Comparison of ENCODE assay signal across 8 cellular contexts in the genomic region with DNA sequence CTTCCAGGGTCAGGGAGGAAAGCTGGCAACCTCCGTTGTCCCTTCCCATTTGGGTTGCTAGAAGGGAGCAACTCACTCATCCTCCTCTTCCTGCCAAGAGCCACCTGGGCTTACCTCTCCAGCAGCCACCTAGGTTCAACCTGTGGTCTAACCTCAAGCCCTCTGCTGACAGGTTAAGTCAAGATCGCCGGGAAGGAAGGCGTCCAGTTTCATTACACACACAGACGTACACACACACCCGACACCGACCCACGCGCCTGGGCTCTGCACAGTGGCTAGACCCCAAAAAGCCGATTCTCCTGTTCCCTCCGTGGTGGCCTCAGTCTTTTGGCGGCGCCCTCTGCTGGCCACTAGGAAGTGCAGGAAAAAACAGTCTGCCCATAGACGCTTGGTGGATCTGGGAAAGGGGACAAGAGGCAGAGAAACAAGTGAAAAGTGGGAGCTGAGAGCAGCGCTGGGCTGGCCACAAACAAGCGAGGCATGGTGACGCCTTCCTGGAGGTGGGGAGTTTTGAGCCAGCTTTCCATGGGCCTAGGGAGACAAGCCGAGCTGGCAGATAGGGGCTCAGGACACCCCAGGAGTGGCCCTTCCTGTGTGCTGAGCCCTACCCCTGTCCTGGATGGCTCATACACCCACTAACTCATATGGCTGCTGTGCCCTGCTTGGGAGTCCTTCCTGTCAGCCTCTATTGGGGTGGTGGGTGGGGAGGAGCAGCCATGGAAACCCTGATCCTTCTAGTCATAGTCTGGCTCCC. TPM values are rescaled to one million over a fixed set of nuclear protein-coding genes. Genes with fewer than 3 reads are reported as not detected.
A peak's percentile ranks its signal among the peaks of the same experiment; 100 is the strongest.
DNase-seq lines count a peak whose midpoint lies in the region; ATAC-seq, FAIRE-seq and TF ChIP-seq lines count a peak whose summit lies in the region.

No MANE protein-coding gene starts in this region.

- peaks cover 7% of the 10 kb centered on the region for H3K4me1 Mint-ChIP-seq in Caco-2 (ENCODE audit: low read depth, unreplicated experiment)

- H3K27ac ChIP-seq in body of pancreas = peak overlapping the region in 1 of 4 donors; percentile 36
- H3K27ac ChIP-seq in keratinocyte (ENCODE audit: control insufficient read depth, insufficient read depth, low read length) = no peak overlapping the region

- DNase-seq in Caco-2 = peak; percentile 64 to 65
- DNase-seq in body of pancreas = peak; percentile 72 to 76 (median 74)
- no peak for DNase-seq in keratinocyte (ENCODE audit: low read depth, low spot score)
- peak; percentile 65 to 68 for DNase-seq in stimulated activated CD4-positive, alpha-beta T cell treated with anti-CD3 and anti-CD28 coated beads, Interleukin-2, amount 100 ng/mL, for 48 hours
- DNase-seq in midbrain (lab: John Stamatoyannopoulos, UW) = no peak

- no peak for TF ChIP-seq POLR2A in body of pancreas (IDR thresholded peaks at IDR 0.05)

- no peaks in the 10 kb centered on the region; the same call in 1 of the 2 replicates for H3K36me3 ChIP-seq in Caco-2 (ENCODE audit: control insufficient read depth, insufficient read depth, low read length)
- H3K36me3 ChIP-seq in body of pancreas (replicated peaks in 1 of 2; ENCODE audit: insufficient read depth in 1 of 2, low read depth in 2 of 2) = no peaks in the 10 kb centered on the region
- no peaks in the 10 kb centered on the region for H3K36me3 ChIP-seq in keratinocyte (ENCODE audit: control insufficient read depth in 2 of 2, extremely low read depth in 1 of 2, insufficient read depth in 2 of 2, low read length in 2 of 2)

- H3K9me3 Mint-ChIP-seq in Caco-2 (ENCODE audit: unreplicated experiment) = no peaks in the 10 kb centered on the region

- no peaks in the 10 kb centered on the region for H3K27me3 ChIP-seq in Caco-2 (replicated peaks; ENCODE audit: control insufficient read depth, insufficient read depth, low read length)
- H3K27me3 ChIP-seq in body of pancreas = no peaks in the 10 kb centered on the region
- H3K27me3 ChIP-seq in keratinocyte (ENCODE audit: control insufficient read depth, extremely low read depth, insufficient read depth, low read length) = no peaks in the 10 kb centered on the region

- ATAC-seq in HG02763 (IDR thresholded peaks at IDR 0.05; ENCODE audit: unreplicated experiment) (peak; percentile 35), SK-N-SH treated with all-trans-retinoic acid at 6 μM for 48 hours (peak; percentile 82), body of pancreas (peak; percentile 55), GM18867 (IDR thresholded peaks at IDR 0.05; ENCODE audit: unreplicated experiment) (no peak)

- H3K4me3 Mint-ChIP-seq in Caco-2 (ENCODE audit: unreplicated experiment) = peak overlapping the region; percentile 86

- intact Hi-C loops in Caco-2 (cut with micrococcal nuclease; ENCODE audit: unreplicated experiment) = loop anchor here (1.0 to 5.0 kb wide), 5 partner anchors 147 to 350 kb away; no protein-coding TSS in a partner anchor
- intact Hi-C loops in body of pancreas (cut with DNase I) = loop anchor here (10.0 kb wide), 1 partner anchor 120 kb away; no protein-coding TSS in a partner anchor

- no peaks in the 10 kb centered on the region for H4K20me1 ChIP-seq in keratinocyte (ENCODE audit: control insufficient read depth, extremely low read depth, insufficient read depth, low read length)

- H3K36me3 Mint-ChIP-seq in Caco-2 (ENCODE audit: insufficient read depth, unreplicated experiment) = peaks cover 5% of the 10 kb centered on the region

- POLR2A ChIA-PET in Caco-2 (lab: Charles Lee) = no interaction called here

- dilution Hi-C loops in keratinocyte (cut with MboI; ENCODE audit: extremely low pct_ligation_motif_present, low sequenced_read_pairs) = no loop called here

- H3K4me2 ChIP-seq in keratinocyte (ENCODE audit: control insufficient read depth, extremely low read depth, insufficient read depth, low read depth, low read length) = peak overlapping the region; percentile 79

- H3K4me3 ChIP-seq in Caco-2 (ENCODE audit: low read depth, low read length) (no peak overlapping the region), body of pancreas (no peak overlapping the region), keratinocyte (ENCODE audit: control insufficient read depth in 2 of 3, extremely low read depth in 1 of 3, insufficient read depth in 2 of 3, low read depth in 1 of 3, low read length in 3 of 3) (no peak overlapping the region)

- peak overlapping the region; percentile 50 for H2AFZ ChIP-seq in keratinocyte (ENCODE audit: control insufficient read depth, low read length)

- H3K27me3 Mint-ChIP-seq in Caco-2 (ENCODE audit: insufficient read depth, unreplicated experiment) = peaks cover 4% of the 10 kb centered on the region

- CTCF ChIA-PET in Caco-2 (lab: Charles Lee) = interaction anchor here (0.8 to 1.6 kb wide), 7 partner anchors 10 to 337 kb away, joined by 3 to 8 read pairs (median 3); no protein-coding TSS in a partner anchor

- FAIRE-seq in keratinocyte (lab: Jason Lieb, UNC) = no peak

- peak overlapping the region; percentile 12 for H3K27ac Mint-ChIP-seq in Caco-2 (ENCODE audit: unreplicated experiment)

- peaks cover 9% of the 10 kb centered on the region for H3K4me1 ChIP-seq in Caco-2
- peaks cover 34% of the 10 kb centered on the region for H3K4me1 ChIP-seq in body of pancreas
- H3K4me1 ChIP-seq in keratinocyte (ENCODE audit: control insufficient read depth, extremely low read depth, insufficient read depth, low read length) = peaks cover 37% of the 10 kb centered on the region

- WGBS in body of pancreas, 2 donors = 8 to 10% methylated on average over 15 to 18 of the region's 18 CpGs

- H3K9me3 ChIP-seq in Caco-2 = no peaks in the 10 kb centered on the region
- H3K9me3 ChIP-seq in body of pancreas = no peaks in the 10 kb centered on the region
- H3K9me3 ChIP-seq in keratinocyte (ENCODE audit: control insufficient read depth, low read depth, low read length) = no peaks in the 10 kb centered on the region

- no peaks in the 10 kb centered on the region for H3K79me2 ChIP-seq in keratinocyte (ENCODE audit: control insufficient read depth, insufficient read depth, low read length)

- no TSS peak for BruUV-seq in Caco-2 (replicated peaks; lab: Mats Ljungman, UMichigan)

- TF ChIP-seq CTCF in Caco-2 (IDR thresholded peaks at IDR 0.05; ENCODE audit: insufficient read depth in 1 of 2, low read depth in 1 of 2, low read length in 1 of 2, severe bottlenecking in 1 of 2, unreplicated experiment in 1 of 2) (peak; percentile 88 to 91), body of pancreas (IDR thresholded peaks at IDR 0.05) (peak; percentile 80 to 93 (median 87)), keratinocyte (optimal IDR thresholded peaks at IDR 0.05 in 1 of 3, IDR thresholded peaks at IDR 0.05 in 1 of 3, conservative IDR thresholded peaks at IDR 0.05 in 1 of 3; ENCODE audit: extremely low read depth in 1 of 3, insufficient read depth in 2 of 3, low read length in 3 of 3) (peak in 2 of 3 experiments; percentile 91 to 94)

- no peak overlapping the region for H3K9ac ChIP-seq in keratinocyte (ENCODE audit: control insufficient read depth, extremely low read depth, insufficient read depth, low read length)

- H3K9me1 ChIP-seq in keratinocyte (ENCODE audit: control insufficient read depth, extremely low read depth, insufficient read depth, low read length) = peaks cover 3% of the 10 kb centered on the region

TF ChIP-seq in SK-N-SH treated with all-trans-retinoic acid at 6 μM for 48 hours, 23 proteins besides CTCF, POLR2A, EP300 and RAD21:
- no peak for TF ChIP-seq TCF4 (CRISPR knock-in tag; IDR thresholded peaks at IDR 0.05; ENCODE audit: borderline replicate concordance)
- TF ChIP-seq ZNF565 (CRISPR knock-in tag; conservative IDR thresholded peaks at IDR 0.05; ENCODE audit: low read depth) = no peak
- no peak for TF ChIP-seq ZNF70 (CRISPR knock-in tag; IDR thresholded peaks at IDR 0.05)
- TF ChIP-seq PPARA (CRISPR knock-in tag; IDR thresholded peaks at IDR 0.05; ENCODE audit: borderline replicate concordance) = no peak
- no peak for TF ChIP-seq ISL1 (CRISPR knock-in tag; IDR thresholded peaks at IDR 0.05)
- TF ChIP-seq ZC3H10 (CRISPR knock-in tag; IDR thresholded peaks at IDR 0.05) = no peak

RNA-seq across cellular contexts. Expression of gene MRPL14, which starts 52.7 kb away (rescaled TPM):
- total RNA-seq in Caco-2 (2022) (87.6 and 92.2 TPM in 2 replicates), body of pancreas (10 to 100 TPM; 14.8 to 20.8 TPM)
- polyA plus RNA-seq in keratinocyte = 103 to 136 TPM (median 133 TPM) in 3 replicates
- 45.9 TPM for polyA plus RNA-seq in keratinocyte (2011; ENCODE audit: low read depth)
- polyA plus RNA-seq in keratinocyte (2011; cell fraction: cytosol; rRNA removed) = 88.9 and 109 TPM in 2 replicates
- 49.1 and 53.5 TPM in 2 replicates for polyA plus RNA-seq in keratinocyte (2011; cell fraction: nucleus; rRNA removed)
- 77.7 and 139 TPM in 2 replicates for polyA plus RNA-seq in keratinocyte (2012; ENCODE audit: low replicate concordance)
- 33.2 to 34.7 TPM (median 34.0 TPM) in 3 replicates for polyA minus RNA-seq in keratinocyte
- 33.4 TPM for polyA minus RNA-seq in keratinocyte (2011; cell fraction: cytosol; rRNA and poly(A)+ RNA removed)
- polyA minus RNA-seq in keratinocyte (2011; cell fraction: nucleus; rRNA and poly(A)+ RNA removed) = 12.3 and 12.7 TPM in 2 replicates

RNA-seq across cellular contexts. Expression of gene TMEM63B, which starts 52.8 kb away (rescaled TPM):
- total RNA-seq in Caco-2 (2022) (28.2 and 28.4 TPM in 2 replicates), body of pancreas (10 to 100 TPM in 1 of 2 donors, 1 to 10 TPM in 1; 7.6 to 11.9 TPM)
- 64.8 to 110 TPM (median 80.8 TPM) in 3 replicates for polyA plus RNA-seq in keratinocyte
- polyA plus RNA-seq in keratinocyte (2011; ENCODE audit: low read depth) = 28.5 TPM
- polyA plus RNA-seq in keratinocyte (2011; cell fraction: cytosol; rRNA removed) = 66.2 and 76.7 TPM in 2 replicates
- 203 and 247 TPM in 2 replicates for polyA plus RNA-seq in keratinocyte (2011; cell fraction: nucleus; rRNA removed)
- 54.7 and 68.7 TPM in 2 replicates for polyA plus RNA-seq in keratinocyte (2012; ENCODE audit: low replicate concordance)
- 151 to 266 TPM (median 170 TPM) in 3 replicates for polyA minus RNA-seq in keratinocyte
- polyA minus RNA-seq in keratinocyte (2011; cell fraction: cytosol; rRNA and poly(A)+ RNA removed) = 121 TPM
- polyA minus RNA-seq in keratinocyte (2011; cell fraction: nucleus; rRNA and poly(A)+ RNA removed) = 107 and 122 TPM in 2 replicates

Comparison
In these comparisons a context has a peak if more than half of its experiments do, and no peak if none do; other contexts are left out.
1. DNase-seq: peak in Caco-2 (2 of 2), body of pancreas (4 of 4) and stimulated activated CD4-positive, alpha-beta T cell treated with anti-CD3 and anti-CD28 coated beads, Interleukin-2, amount 100 ng/mL, for 48 hours (2 of 2); none in keratinocyte (single experiment) and midbrain (single experiment).
2. Peak in every context shown above with its lines, with median percentiles within 50 percentile points of each other: CTCF ChIP-seq.